ENCODE assay signal across 32 cellular contexts in the genomic region with DNA sequence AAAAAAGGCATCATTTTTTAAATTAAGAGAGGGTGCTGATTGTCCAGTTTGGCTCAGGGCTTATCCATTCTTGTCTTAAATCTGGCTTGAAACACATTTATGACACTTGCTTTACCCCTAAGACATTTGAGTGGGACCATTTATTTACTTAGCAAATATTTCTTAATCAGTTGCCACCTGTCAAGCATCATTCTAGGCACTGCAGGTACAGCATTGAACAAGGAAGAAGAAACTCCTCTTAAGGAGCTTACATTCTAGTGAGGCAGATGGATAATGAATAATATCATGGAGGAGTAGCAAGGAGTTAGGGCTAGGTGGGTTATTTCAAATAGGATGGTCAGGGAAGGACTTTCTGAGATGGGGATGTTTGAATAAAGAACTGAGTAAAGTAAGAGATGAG.
DNase-seq lines count a peak whose midpoint lies in the region; ATAC-seq and TF ChIP-seq lines count a peak whose summit lies in the region.
"Had no signal": no experiment of that assay in that cellular context is flagged by ENCODE, and none has a peak within 500 bp of the region (broad histone marks: within the 10 kb centered on the region; RNA-seq: fewer than 3 reads in every experiment).

No MANE protein-coding gene starts in this region.

- no peak overlapping the region for H3K4me3 Mint-ChIP-seq in CD4-positive, alpha-beta T cell
- no peak overlapping the region for H3K4me3 Mint-ChIP-seq in activated naive CD8-positive, alpha-beta T cell treated with anti-CD3 and anti-CD28 coated beads, Interleukin-2, amount 10 ng/mL, durations not matched to agents 7 days and 5 days
- H3K4me3 Mint-ChIP-seq in naive thymus-derived CD4-positive, alpha-beta T cell = no peak overlapping the region
- H3K4me3 Mint-ChIP-seq: activated naive CD4-positive, alpha-beta T cell treated with anti-CD3 and anti-CD28 coated beads for 36 hours had no signal

- intact Hi-C loops in CD4-positive, alpha-beta T cell (cut with DNase I, micrococcal nuclease) = loop anchor here in 1 of 2 experiments (5.0 kb wide), 1 partner anchor 253 kb away; no protein-coding TSS in a partner anchor
- intact Hi-C loops in naive thymus-derived CD4-positive, alpha-beta T cell (cut with micrococcal nuclease) = loop anchor here in 1 of 2 donors (2.0 kb wide), 1 partner anchor 14 kb away; no protein-coding TSS in a partner anchor
- intact Hi-C loops in ovary (cut with DNase I) = loop anchor here in 1 of 4 donors (5.0 kb wide), 1 partner anchor 258 kb away; no protein-coding TSS in a partner anchor

- H3K27me3 ChIP-seq in CD4-positive, alpha-beta T cell (ENCODE audit: control insufficient read depth, insufficient read depth, low read length) = no peaks in the 10 kb centered on the region
- H3K27me3 ChIP-seq in naive thymus-derived CD4-positive, alpha-beta T cell (ENCODE audit: control insufficient read depth in 2 of 2, insufficient read depth in 2 of 2, low read length in 2 of 2) = no peaks in the 10 kb centered on the region
- H3K27me3 ChIP-seq in ovary = no peaks in the 10 kb centered on the region
- H3K27me3 ChIP-seq: BE2C, breast epithelium, transverse colon had no signal

- no peak for TF ChIP-seq POLR2A in ovary (IDR thresholded peaks at IDR 0.05)

- H3K36me3 Mint-ChIP-seq in CD4-positive, alpha-beta T cell (ENCODE audit: low read depth) = peaks cover 89% of the 10 kb centered on the region
- H3K36me3 Mint-ChIP-seq in activated naive CD8-positive, alpha-beta T cell treated with anti-CD3 and anti-CD28 coated beads, Interleukin-2, amount 10 ng/mL, durations not matched to agents 7 days and 5 days = peaks cover 37% of the 10 kb centered on the region
- H3K36me3 Mint-ChIP-seq in naive thymus-derived CD4-positive, alpha-beta T cell = peaks cover 10 to 54% (median 33%) of the 10 kb centered on the region in 5 donors

- H3K4me1 ChIP-seq in naive thymus-derived CD4-positive, alpha-beta T cell (ENCODE audit: control insufficient read depth in 2 of 2, insufficient read depth in 2 of 2, low read length in 2 of 2) = no peaks in the 10 kb centered on the region
- peaks cover 3% of the 10 kb centered on the region for H3K4me1 ChIP-seq in ovary (ENCODE audit: insufficient read depth)
- H3K4me1 ChIP-seq: BE2C, breast epithelium, Caco-2, prostate gland, transverse colon had no signal

- CTCF ChIA-PET in CD4-positive, alpha-beta T cell (lab: Charles Lee) = no interaction called here
- CTCF ChIA-PET in naive thymus-derived CD4-positive, alpha-beta T cell (lab: Charles Lee) = no interaction called here

- no peak for DNase-seq in CD4-positive, alpha-beta T cell
- DNase-seq in NCI-H524 (lab: John Stamatoyannopoulos, UW) = peak; percentile 58 to 94
- no peak for DNase-seq in activated naive CD8-positive, alpha-beta T cell treated with anti-CD3 and anti-CD28 coated beads, Interleukin-2, amount 10 ng/mL, durations not matched to agents 7 days and 5 days
- no peak for DNase-seq in naive thymus-derived CD4-positive, alpha-beta T cell
- DNase-seq in ovary = no peak
- no peak for DNase-seq in ureter (ENCODE audit: low spot score)
- DNase-seq: ACHN; activated CD4-positive, alpha-beta T cell treated with anti-CD3 and anti-CD28 coated beads for 48 hours; activated naive CD4-positive, alpha-beta T cell treated with anti-CD3 and anti-CD28 coated beads for 36 hours; anterior cingulate cortex; BE2C; Caco-2; DMS53; hypothalamus; mesenchymal stem cell; NCI-H1048; NCI-H2107; NCI-H446; NCI-H82; nucleus accumbens; SIG-M5; stimulated activated CD4-positive, alpha-beta T cell treated with anti-CD3 and anti-CD28 coated beads, Interleukin-12 subunit alpha, Interleukin-12 subunit beta, amount 100 ng/mL, for 4 hours; stimulated activated CD4-positive, alpha-beta T cell treated with anti-CD3 and anti-CD28 coated beads, Interleukin-2, amount 100 ng/mL, for 48 hours; transverse colon; WERI-Rb-1 had no signal

- no peaks in the 10 kb centered on the region for H3K27me3 Mint-ChIP-seq in CD4-positive, alpha-beta T cell
- no peaks in the 10 kb centered on the region for H3K27me3 Mint-ChIP-seq in activated naive CD8-positive, alpha-beta T cell treated with anti-CD3 and anti-CD28 coated beads, Interleukin-2, amount 10 ng/mL, durations not matched to agents 7 days and 5 days
- no peaks in the 10 kb centered on the region for H3K27me3 Mint-ChIP-seq in naive thymus-derived CD4-positive, alpha-beta T cell

- no peak overlapping the region for H3K27ac ChIP-seq in CD4-positive, alpha-beta T cell (ENCODE audit: low read depth, low read length)
- no peak overlapping the region for H3K27ac ChIP-seq in naive thymus-derived CD4-positive, alpha-beta T cell (ENCODE audit: low read depth, low read length)
- no peak overlapping the region for H3K27ac ChIP-seq in ovary
- H3K27ac ChIP-seq: breast epithelium, prostate gland, transverse colon, WERI-Rb-1 had no signal

- H3K36me3 ChIP-seq in naive thymus-derived CD4-positive, alpha-beta T cell (ENCODE audit: control insufficient read depth in 2 of 3, insufficient read depth in 3 of 3, low read length in 3 of 3) = peaks cover 0 to 45% (median 27%) of the 10 kb centered on the region in 3 experiments
- H3K36me3 ChIP-seq in ovary = no peaks in the 10 kb centered on the region
- H3K36me3 ChIP-seq: BE2C, breast epithelium, WERI-Rb-1 had no signal

- no peak for TF ChIP-seq EP300 in ovary (IDR thresholded peaks at IDR 0.05)

- ATAC-seq in CD4-positive, alpha-beta T cell (ENCODE audit: poor library complexity) = no peak
- no peak for ATAC-seq in activated naive CD8-positive, alpha-beta T cell treated with anti-CD3 and anti-CD28 coated beads, Interleukin-2, amount 10 ng/mL, durations not matched to agents 7 days and 5 days (ENCODE audit: low read depth)
- ATAC-seq in naive thymus-derived CD4-positive, alpha-beta T cell = no peak
- ATAC-seq in HG03342 (IDR thresholded peaks at IDR 0.05; ENCODE audit: unreplicated experiment) (no peak), GM18868 (IDR thresholded peaks at IDR 0.05; ENCODE audit: unreplicated experiment) (no peak)
- ATAC-seq: HCT116, K562, sciatic nerve had no signal

- H3K9me3 ChIP-seq in CD4-positive, alpha-beta T cell (ENCODE audit: control insufficient read depth, low read length) = no peaks in the 10 kb centered on the region
- no peaks in the 10 kb centered on the region for H3K9me3 ChIP-seq in naive thymus-derived CD4-positive, alpha-beta T cell (ENCODE audit: control insufficient read depth in 2 of 3, low read length in 3 of 3)
- H3K9me3 ChIP-seq in ovary = no peaks in the 10 kb centered on the region
- H3K9me3 ChIP-seq: BE2C, breast epithelium, Caco-2, prostate gland, transverse colon had no signal

- POLR2A ChIA-PET in CD4-positive, alpha-beta T cell (lab: Charles Lee) = no interaction called here
- POLR2A ChIA-PET in activated naive CD8-positive, alpha-beta T cell treated with anti-CD3 and anti-CD28 coated beads, Interleukin-2, amount 10 ng/mL, durations not matched to agents 7 days and 5 days (lab: Charles Lee) = no interaction called here
- POLR2A ChIA-PET in naive thymus-derived CD4-positive, alpha-beta T cell (lab: Charles Lee) = no interaction called here

- H3K4me3 ChIP-seq in naive thymus-derived CD4-positive, alpha-beta T cell (ENCODE audit: low read length) = no peak overlapping the region
- H3K4me3 ChIP-seq in ovary = no peak overlapping the region
- H3K4me3 ChIP-seq: breast epithelium, K562, prostate gland, transverse colon had no signal

- H3K4me1 Mint-ChIP-seq in CD4-positive, alpha-beta T cell (ENCODE audit: low read depth) = no peaks in the 10 kb centered on the region
- H3K4me1 Mint-ChIP-seq in activated naive CD8-positive, alpha-beta T cell treated with anti-CD3 and anti-CD28 coated beads, Interleukin-2, amount 10 ng/mL, durations not matched to agents 7 days and 5 days = peaks cover 4% of the 10 kb centered on the region
- peaks cover 0 to 8% (median 0%) of the 10 kb centered on the region in 7 donors for H3K4me1 Mint-ChIP-seq in naive thymus-derived CD4-positive, alpha-beta T cell

- TF ChIP-seq CTCF in CD4-positive, alpha-beta T cell (IDR thresholded peaks at IDR 0.05) = no peak
- TF ChIP-seq CTCF in ovary (IDR thresholded peaks at IDR 0.05) = no peak

- peak overlapping the region; percentile 76 for H3K27ac Mint-ChIP-seq in CD4-positive, alpha-beta T cell
- H3K27ac Mint-ChIP-seq in activated naive CD8-positive, alpha-beta T cell treated with anti-CD3 and anti-CD28 coated beads, Interleukin-2, amount 10 ng/mL, durations not matched to agents 7 days and 5 days = peak overlapping the region; percentile 20
- H3K27ac Mint-ChIP-seq in naive thymus-derived CD4-positive, alpha-beta T cell = peak overlapping the region in 8 of 9 donors; percentile 17 to 83 (median 72)
- H3K27ac Mint-ChIP-seq: activated naive CD4-positive, alpha-beta T cell treated with anti-CD3 and anti-CD28 coated beads for 36 hours had no signal

- no peaks in the 10 kb centered on the region for H3K9me3 Mint-ChIP-seq in CD4-positive, alpha-beta T cell
- H3K9me3 Mint-ChIP-seq in activated naive CD8-positive, alpha-beta T cell treated with anti-CD3 and anti-CD28 coated beads, Interleukin-2, amount 10 ng/mL, durations not matched to agents 7 days and 5 days = no peaks in the 10 kb centered on the region
- no peaks in the 10 kb centered on the region for H3K9me3 Mint-ChIP-seq in naive thymus-derived CD4-positive, alpha-beta T cell
- H3K9me3 Mint-ChIP-seq: activated naive CD4-positive, alpha-beta T cell treated with anti-CD3 and anti-CD28 coated beads for 36 hours had no signal

Comparison
In these comparisons a context has a peak if more than half of its experiments do, and no peak if none do; other contexts are left out.
1. DNase-seq: peak in NCI-H524 (2 of 2); none in CD4-positive, alpha-beta T cell (0 of 10), activated naive CD8-positive, alpha-beta T cell treated with anti-CD3 and anti-CD28 coated beads, Interleukin-2, amount 10 ng/mL, durations not matched to agents 7 days and 5 days (single experiment), naive thymus-derived CD4-positive, alpha-beta T cell (0 of 9), ovary (0 of 5) and ureter (single experiment).
2. H3K27ac Mint-ChIP-seq: peak in every context shown above with its lines; median percentile 76 in CD4-positive, alpha-beta T cell; 72 in naive thymus-derived CD4-positive, alpha-beta T cell; 20 in activated naive CD8-positive, alpha-beta T cell treated with anti-CD3 and anti-CD28 coated beads, Interleukin-2, amount 10 ng/mL, durations not matched to agents 7 days and 5 days.